ENCODE assay signal across 21 cellular contexts in genomic region chr1:98437540-98437939, GRCh38.
DNase-seq lines count a peak whose midpoint lies in the region; ATAC-seq and TF ChIP-seq lines count a peak whose summit lies in the region.
"Had no signal": no experiment of that assay in that cellular context is flagged by ENCODE, and none has a peak within 500 bp of the region (broad histone marks: within the 10 kb centered on the region; RNA-seq: fewer than 3 reads in every experiment).

No MANE protein-coding gene starts in this region.

- H3K9me2 ChIP-seq in GM23338 (ENCODE audit: insufficient read depth) = no peaks in the 10 kb centered on the region
- H3K9me2 ChIP-seq: SK-N-SH had no signal

- TF ChIP-seq CTCF in right lobe of liver (IDR thresholded peaks at IDR 0.05) (no peak), GM23338 (conservative IDR thresholded peaks at IDR 0.05; ENCODE audit: low read depth in 2 of 2) (no peak)

- no peaks in the 10 kb centered on the region for H3F3A ChIP-seq in GM23338 (replicated peaks; ENCODE audit: low read depth)

- H3K36me3 ChIP-seq in right lobe of liver = no peaks in the 10 kb centered on the region
- H3K36me3 ChIP-seq in GM23338 (ENCODE audit: insufficient read depth) = no peaks in the 10 kb centered on the region

- H4K20me1 ChIP-seq in GM23338 (replicated peaks; ENCODE audit: insufficient read depth) = no peaks in the 10 kb centered on the region

- H3K4me3 Mint-ChIP-seq in GM23338 = no peak overlapping the region
- H3K4me3 Mint-ChIP-seq: HFFc6 had no signal

- H3K27ac Mint-ChIP-seq in GM23338 = no peak overlapping the region
- H3K27ac Mint-ChIP-seq: HFFc6 had no signal

- H3K4me1 Mint-ChIP-seq in GM23338 = no peaks in the 10 kb centered on the region

- H3K9me3 ChIP-seq in right lobe of liver = no peaks in the 10 kb centered on the region

- H3K9me3 Mint-ChIP-seq in GM23338 = no peaks in the 10 kb centered on the region
- H3K9me3 Mint-ChIP-seq: HFFc6 had no signal

- TF ChIP-seq POLR2A in right lobe of liver (IDR thresholded peaks at IDR 0.05) = no peak

- H2AFZ ChIP-seq in GM23338 = no peak overlapping the region

- H3K4me3 ChIP-seq in right lobe of liver (no peak overlapping the region), GM23338 (no peak overlapping the region)

- ATAC-seq in esophagus mucosa (peak; percentile 43), right lobe of liver (peak; percentile 86 to 99 (median 92)), GM23338 (no peak)

- H3K27me3 Mint-ChIP-seq in GM23338 (ENCODE audit: insufficient read depth, low read depth, poor library complexity) = peaks cover 3% of the 10 kb centered on the region

- DNase-seq in DMS153 treated with DMSO at 0.1 percent for 48 hours (lab: John Stamatoyannopoulos, UW; ENCODE audit: unreplicated experiment) (peak; percentile 22), DMS153 (lab: John Stamatoyannopoulos, UW) (no peak), NCI-H2196 (lab: John Stamatoyannopoulos, UW; ENCODE audit: unreplicated experiment) (peak; percentile 41), right lobe of liver (no peak), GM23338 (ENCODE audit: low spot score) (no peak), NCI-H774 (lab: John Stamatoyannopoulos, UW) (no peak)
- no peak for DNase-seq in stimulated activated CD4-positive, alpha-beta T cell treated with anti-CD3 and anti-CD28 coated beads, Interleukin-4, amount 100 ng/mL, for 1 hour
- DNase-seq: AML-193, DMS79, H7, HFFc6, IMR-90, NCI-H2081, NCI-H2227 treated with DMSO at 0.1 percent for 48 hours, NCI-H526, RPMI8226, SHP77 treated with DMSO at 0.1 percent for 48 hours, SK-N-SH had no signal

- no peaks in the 10 kb centered on the region for H3K36me3 Mint-ChIP-seq in GM23338 (ENCODE audit: low read depth)

- no peaks in the 10 kb centered on the region for H3K79me2 ChIP-seq in GM23338 (replicated peaks; ENCODE audit: insufficient read depth)

- no peak overlapping the region for H3K4me2 ChIP-seq in GM23338
- H3K4me2 ChIP-seq: SK-N-SH had no signal

- H3K27me3 ChIP-seq in right lobe of liver (no peaks in the 10 kb centered on the region), GM23338 (ENCODE audit: insufficient read depth) (no peaks in the 10 kb centered on the region)

- intact Hi-C loops in right lobe of liver (cut with DNase I) = no loop called here

- H3K27ac ChIP-seq in right lobe of liver (no peak overlapping the region), GM23338 (ENCODE audit: low read depth) (no peak overlapping the region)
- H3K27ac ChIP-seq: 22Rv1, C4-2B had no signal

- H3K4me1 ChIP-seq in right lobe of liver (peaks cover 0 to 10% (median 4%) of the 10 kb centered on the region in 4 donors), GM23338 (ENCODE audit: insufficient read depth) (no peaks in the 10 kb centered on the region)

TF ChIP-seq in GM23338, 12 proteins besides CTCF, POLR2A, EP300 and RAD21 (continues in another document):
- TF ChIP-seq ZNF114 (CRISPR knock-in tag; IDR thresholded peaks at IDR 0.05) (no peak), POLR2AphosphoS5 (IDR thresholded peaks at IDR 0.05; ENCODE audit: low read depth) (no peak), JUNB (IDR thresholded peaks at IDR 0.05; ENCODE audit: unreplicated experiment) (no peak), ZNF331 (CRISPR knock-in tag; IDR thresholded peaks at IDR 0.05; ENCODE audit: low read depth) (no peak), NANOG (IDR thresholded peaks at IDR 0.05; ENCODE audit: borderline replicate concordance) (no peak), ETS1 (IDR thresholded peaks at IDR 0.05) (no peak), STAT1 (IDR thresholded peaks at IDR 0.05; ENCODE audit: unreplicated experiment) (no peak)
- TF ChIP-seq, protein P1, sequence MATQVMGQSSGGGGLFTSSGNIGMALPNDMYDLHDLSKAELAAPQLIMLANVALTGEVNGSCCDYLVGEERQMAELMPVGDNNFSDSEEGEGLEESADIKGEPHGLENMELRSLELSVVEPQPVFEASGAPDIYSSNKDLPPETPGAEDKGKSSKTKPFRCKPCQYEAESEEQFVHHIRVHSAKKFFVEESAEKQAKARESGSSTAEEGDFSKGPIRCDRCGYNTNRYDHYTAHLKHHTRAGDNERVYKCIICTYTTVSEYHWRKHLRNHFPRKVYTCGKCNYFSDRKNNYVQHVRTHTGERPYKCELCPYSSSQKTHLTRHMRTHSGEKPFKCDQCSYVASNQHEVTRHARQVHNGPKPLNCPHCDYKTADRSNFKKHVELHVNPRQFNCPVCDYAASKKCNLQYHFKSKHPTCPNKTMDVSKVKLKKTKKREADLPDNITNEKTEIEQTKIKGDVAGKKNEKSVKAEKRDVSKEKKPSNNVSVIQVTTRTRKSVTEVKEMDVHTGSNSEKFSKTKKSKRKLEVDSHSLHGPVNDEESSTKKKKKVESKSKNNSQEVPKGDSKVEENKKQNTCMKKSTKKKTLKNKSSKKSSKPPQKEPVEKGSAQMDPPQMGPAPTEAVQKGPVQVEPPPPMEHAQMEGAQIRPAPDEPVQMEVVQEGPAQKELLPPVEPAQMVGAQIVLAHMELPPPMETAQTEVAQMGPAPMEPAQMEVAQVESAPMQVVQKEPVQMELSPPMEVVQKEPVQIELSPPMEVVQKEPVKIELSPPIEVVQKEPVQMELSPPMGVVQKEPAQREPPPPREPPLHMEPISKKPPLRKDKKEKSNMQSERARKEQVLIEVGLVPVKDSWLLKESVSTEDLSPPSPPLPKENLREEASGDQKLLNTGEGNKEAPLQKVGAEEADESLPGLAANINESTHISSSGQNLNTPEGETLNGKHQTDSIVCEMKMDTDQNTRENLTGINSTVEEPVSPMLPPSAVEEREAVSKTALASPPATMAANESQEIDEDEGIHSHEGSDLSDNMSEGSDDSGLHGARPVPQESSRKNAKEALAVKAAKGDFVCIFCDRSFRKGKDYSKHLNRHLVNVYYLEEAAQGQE (IDR thresholded peaks at IDR 0.05; ENCODE audit: unreplicated experiment) = no peak
- TF ChIP-seq, protein P2, sequence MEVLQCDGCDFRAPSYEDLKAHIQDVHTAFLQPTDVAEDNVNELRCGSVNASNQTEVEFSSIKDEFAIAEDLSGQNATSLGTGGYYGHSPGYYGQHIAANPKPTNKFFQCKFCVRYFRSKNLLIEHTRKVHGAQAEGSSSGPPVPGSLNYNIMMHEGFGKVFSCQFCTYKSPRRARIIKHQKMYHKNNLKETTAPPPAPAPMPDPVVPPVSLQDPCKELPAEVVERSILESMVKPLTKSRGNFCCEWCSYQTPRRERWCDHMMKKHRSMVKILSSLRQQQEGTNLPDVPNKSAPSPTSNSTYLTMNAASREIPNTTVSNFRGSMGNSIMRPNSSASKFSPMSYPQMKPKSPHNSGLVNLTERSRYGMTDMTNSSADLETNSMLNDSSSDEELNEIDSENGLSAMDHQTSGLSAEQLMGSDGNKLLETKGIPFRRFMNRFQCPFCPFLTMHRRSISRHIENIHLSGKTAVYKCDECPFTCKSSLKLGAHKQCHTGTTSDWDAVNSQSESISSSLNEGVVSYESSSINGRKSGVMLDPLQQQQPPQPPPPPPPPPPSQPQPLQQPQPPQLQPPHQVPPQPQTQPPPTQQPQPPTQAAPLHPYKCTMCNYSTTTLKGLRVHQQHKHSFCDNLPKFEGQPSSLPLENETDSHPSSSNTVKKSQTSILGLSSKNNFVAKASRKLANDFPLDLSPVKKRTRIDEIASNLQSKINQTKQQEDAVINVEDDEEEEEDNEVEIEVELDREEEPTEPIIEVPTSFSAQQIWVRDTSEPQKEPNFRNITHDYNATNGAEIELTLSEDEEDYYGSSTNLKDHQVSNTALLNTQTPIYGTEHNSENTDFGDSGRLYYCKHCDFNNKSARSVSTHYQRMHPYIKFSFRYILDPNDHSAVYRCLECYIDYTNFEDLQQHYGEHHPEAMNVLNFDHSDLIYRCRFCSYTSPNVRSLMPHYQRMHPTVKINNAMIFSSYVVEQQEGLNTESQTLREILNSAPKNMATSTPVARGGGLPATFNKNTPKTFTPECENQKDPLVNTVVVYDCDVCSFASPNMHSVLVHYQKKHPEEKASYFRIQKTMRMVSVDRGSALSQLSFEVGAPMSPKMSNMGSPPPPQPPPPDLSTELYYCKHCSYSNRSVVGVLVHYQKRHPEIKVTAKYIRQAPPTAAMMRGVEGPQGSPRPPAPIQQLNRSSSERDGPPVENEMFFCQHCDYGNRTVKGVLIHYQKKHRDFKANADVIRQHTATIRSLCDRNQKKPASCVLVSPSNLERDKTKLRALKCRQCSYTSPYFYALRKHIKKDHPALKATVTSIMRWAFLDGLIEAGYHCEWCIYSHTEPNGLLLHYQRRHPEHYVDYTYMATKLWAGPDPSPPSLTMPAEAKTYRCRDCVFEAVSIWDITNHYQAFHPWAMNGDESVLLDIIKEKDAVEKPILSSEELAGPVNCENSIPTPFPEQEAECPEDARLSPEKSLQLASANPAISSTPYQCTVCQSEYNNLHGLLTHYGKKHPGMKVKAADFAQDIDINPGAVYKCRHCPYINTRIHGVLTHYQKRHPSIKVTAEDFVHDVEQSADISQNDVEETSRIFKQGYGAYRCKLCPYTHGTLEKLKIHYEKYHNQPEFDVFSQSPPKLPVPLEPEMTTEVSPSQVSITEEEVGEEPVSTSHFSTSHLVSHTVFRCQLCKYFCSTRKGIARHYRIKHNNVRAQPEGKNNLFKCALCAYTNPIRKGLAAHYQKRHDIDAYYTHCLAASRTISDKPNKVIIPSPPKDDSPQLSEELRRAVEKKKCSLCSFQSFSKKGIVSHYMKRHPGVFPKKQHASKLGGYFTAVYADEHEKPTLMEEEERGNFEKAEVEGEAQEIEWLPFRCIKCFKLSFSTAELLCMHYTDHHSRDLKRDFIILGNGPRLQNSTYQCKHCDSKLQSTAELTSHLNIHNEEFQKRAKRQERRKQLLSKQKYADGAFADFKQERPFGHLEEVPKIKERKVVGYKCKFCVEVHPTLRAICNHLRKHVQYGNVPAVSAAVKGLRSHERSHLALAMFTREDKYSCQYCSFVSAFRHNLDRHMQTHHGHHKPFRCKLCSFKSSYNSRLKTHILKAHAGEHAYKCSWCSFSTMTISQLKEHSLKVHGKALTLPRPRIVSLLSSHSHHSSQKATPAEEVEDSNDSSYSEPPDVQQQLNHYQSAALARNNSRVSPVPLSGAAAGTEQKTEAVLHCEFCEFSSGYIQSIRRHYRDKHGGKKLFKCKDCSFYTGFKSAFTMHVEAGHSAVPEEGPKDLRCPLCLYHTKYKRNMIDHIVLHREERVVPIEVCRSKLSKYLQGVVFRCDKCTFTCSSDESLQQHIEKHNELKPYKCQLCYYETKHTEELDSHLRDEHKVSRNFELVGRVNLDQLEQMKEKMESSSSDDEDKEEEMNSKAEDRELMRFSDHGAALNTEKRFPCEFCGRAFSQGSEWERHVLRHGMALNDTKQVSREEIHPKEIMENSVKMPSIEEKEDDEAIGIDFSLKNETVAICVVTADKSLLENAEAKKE (CRISPR knock-in tag; IDR thresholded peaks at IDR 0.05) = no peak

Comparison
In these comparisons a context has a peak if more than half of its experiments do, and no peak if none do; other contexts are left out.
1. DNase-seq: peak in DMS153 treated with DMSO at 0.1 percent for 48 hours (single experiment) and NCI-H2196 (single experiment); none in DMS153 (single experiment), right lobe of liver (0 of 3), stimulated activated CD4-positive, alpha-beta T cell treated with anti-CD3 and anti-CD28 coated beads, Interleukin-4, amount 100 ng/mL, for 1 hour (single experiment), GM23338 (single experiment) and NCI-H774 (single experiment).